Comparison of ENCODE assay signal across 16 cellular contexts in genomic region chr9:83433841-83434240, GRCh38.
DNase-seq lines count a peak whose midpoint lies in the region; ATAC-seq and TF ChIP-seq lines count a peak whose summit lies in the region.
"Had no signal": no experiment of that assay in that cellular context is flagged by ENCODE, and none has a peak within 500 bp of the region (broad histone marks: within the 10 kb centered on the region; RNA-seq: fewer than 3 reads in every experiment).

No MANE protein-coding gene starts in this region.

- no peaks in the 10 kb centered on the region for H3K36me3 ChIP-seq in left ventricle myocardium inferior
- H3K36me3 ChIP-seq in heart left ventricle = no peaks in the 10 kb centered on the region
- H3K36me3 ChIP-seq in MM.1S (replicated peaks; ENCODE audit: insufficient read depth, low read length) = no peaks in the 10 kb centered on the region

- no peak for ATAC-seq in heart left ventricle
- ATAC-seq in sciatic nerve = no peak

- H3K36me3 Mint-ChIP-seq in dendritic cell treated with granulocyte-macrophage colony-stimulating factor and Interleukin-4, amounts not matched to agents 40 ng/mL and 50 ng/mL, for 4 days (ENCODE audit: low read depth) = peaks cover 5% of the 10 kb centered on the region

- H3K27ac Mint-ChIP-seq in dendritic cell treated with granulocyte-macrophage colony-stimulating factor and Interleukin-4, amounts not matched to agents 40 ng/mL and 50 ng/mL, for 4 days = peak overlapping the region; percentile 66
- H3K27ac Mint-ChIP-seq: IgD-negative memory B cell had no signal

- DNase-seq in left ventricle myocardium inferior (no peak), heart left ventricle (no peak), NB4 (ENCODE audit: low read depth) (peak; percentile 16), substantia nigra (lab: John Stamatoyannopoulos, UW) (no peak), sciatic nerve (ENCODE audit: low spot score) (no peak), MM.1S (no peak)
- DNase-seq: EL, H7, NCI-H1048, NCI-H1436 treated with DMSO at 0.1 percent for 48 hours, NCI-H2029 treated with DMSO at 0.1 percent for 48 hours, NCI-H510A treated with DMSO at 0.1 percent for 48 hours, NCI-H82, SHP77 had no signal

- H3K9me3 Mint-ChIP-seq in dendritic cell treated with granulocyte-macrophage colony-stimulating factor and Interleukin-4, amounts not matched to agents 40 ng/mL and 50 ng/mL, for 4 days = no peaks in the 10 kb centered on the region
- H3K9me3 Mint-ChIP-seq: IgD-negative memory B cell had no signal

- H3K4me3 ChIP-seq in left ventricle myocardium inferior = no peak overlapping the region
- no peak overlapping the region for H3K4me3 ChIP-seq in heart left ventricle
- no peak overlapping the region for H3K4me3 ChIP-seq in NB4 (ENCODE audit: low read depth, low read length)
- H3K4me3 ChIP-seq in MM.1S (ENCODE audit: low read length) = no peak overlapping the region

- no peak overlapping the region for H3K4me3 Mint-ChIP-seq in dendritic cell treated with granulocyte-macrophage colony-stimulating factor and Interleukin-4, amounts not matched to agents 40 ng/mL and 50 ng/mL, for 4 days
- H3K4me3 Mint-ChIP-seq: IgD-negative memory B cell had no signal

- H4K20me1 ChIP-seq in MM.1S (ENCODE audit: insufficient read depth, low read length) = no peaks in the 10 kb centered on the region

- intact Hi-C loops in left ventricle myocardium inferior (cut with micrococcal nuclease) = no loop called here
- intact Hi-C loops in heart left ventricle (cut with DNase I) = loop anchor here in 4 of 10 donors (2.0 to 10.0 kb wide), 5 partner anchors 38 to 105 kb away; partner anchors contain the start of gene FRMD3 (in 3 of the 4)
- intact Hi-C loops in dendritic cell treated with granulocyte-macrophage colony-stimulating factor and Interleukin-4, amounts not matched to agents 40 ng/mL and 50 ng/mL, for 4 days (cut with micrococcal nuclease) = loop anchor here (2.0 to 10.0 kb wide), 2 partner anchors 37 to 101 kb away; partner anchors contain the start of gene FRMD3
- intact Hi-C loops in sciatic nerve (cut with DNase I) = no loop called here

- peaks cover 62% of the 10 kb centered on the region for H3K4me1 ChIP-seq in left ventricle myocardium inferior
- peaks cover 0 to 58% (median 24%) of the 10 kb centered on the region in 12 donors for H3K4me1 ChIP-seq in heart left ventricle
- peaks cover 7% of the 10 kb centered on the region; the same call in 1 of the 2 replicates for H3K4me1 ChIP-seq in MM.1S (ENCODE audit: low read length)

- H3K27me3 Mint-ChIP-seq in dendritic cell treated with granulocyte-macrophage colony-stimulating factor and Interleukin-4, amounts not matched to agents 40 ng/mL and 50 ng/mL, for 4 days = peaks cover 4% of the 10 kb centered on the region

- WGBS in heart left ventricle, 4 donors = 93 to 100% (median 96%) methylated on average over 1 of the region's 1 CpG

- no peak overlapping the region for H2AFZ ChIP-seq in MM.1S (ENCODE audit: low read length)

- no peak overlapping the region for H3K9ac ChIP-seq in MM.1S (ENCODE audit: low read length)

- no peaks in the 10 kb centered on the region for H3F3A ChIP-seq in MM.1S (ENCODE audit: insufficient read depth, low read length)

- no peaks in the 10 kb centered on the region for H3K9me2 ChIP-seq in MM.1S (replicated peaks; ENCODE audit: insufficient read depth, low read length)

- no peaks in the 10 kb centered on the region for H3K79me2 ChIP-seq in MM.1S (ENCODE audit: low read length)

- no peaks in the 10 kb centered on the region for H3K27me3 ChIP-seq in left ventricle myocardium inferior (ENCODE audit: low read depth)
- no peaks in the 10 kb centered on the region for H3K27me3 ChIP-seq in heart left ventricle
- H3K27me3 ChIP-seq in MM.1S (replicated peaks; ENCODE audit: insufficient read depth, low read length) = no peaks in the 10 kb centered on the region

- H3K27ac ChIP-seq in left ventricle myocardium inferior (replicated peaks) = peak overlapping the region; percentile 77
- H3K27ac ChIP-seq in heart left ventricle = peak overlapping the region in 4 of 12 donors; percentile 4 to 69 (median 24)
- H3K27ac ChIP-seq in substantia nigra (ENCODE audit: low read depth, low read length, poor library complexity, severe bottlenecking) = no peak overlapping the region
- H3K27ac ChIP-seq in MM.1S (ENCODE audit: low read length) = no peak overlapping the region

- TF ChIP-seq POLR2A in heart left ventricle (IDR thresholded peaks at IDR 0.05) (no peak), NB4 (IDR thresholded peaks at IDR 0.05; ENCODE audit: extremely low read depth, insufficient read length) (no peak)

- TF ChIP-seq CTCF in left ventricle myocardium inferior (IDR thresholded peaks at IDR 0.05; ENCODE audit: borderline replicate concordance) (no peak), heart left ventricle (IDR thresholded peaks at IDR 0.05) (no peak), NB4 (IDR thresholded peaks at IDR 0.05; ENCODE audit: low read depth, low read length) (no peak), MM.1S (IDR thresholded peaks at IDR 0.05; ENCODE audit: low read length) (no peak)

- peaks cover 58% of the 10 kb centered on the region for H3K4me1 Mint-ChIP-seq in dendritic cell treated with granulocyte-macrophage colony-stimulating factor and Interleukin-4, amounts not matched to agents 40 ng/mL and 50 ng/mL, for 4 days (ENCODE audit: low read depth)
- H3K4me1 Mint-ChIP-seq: IgD-negative memory B cell had no signal

- H3K9me3 ChIP-seq in left ventricle myocardium inferior (replicated peaks) (no peaks in the 10 kb centered on the region), heart left ventricle (no peaks in the 10 kb centered on the region), MM.1S (replicated peaks; ENCODE audit: insufficient read depth, low read length) (no peaks in the 10 kb centered on the region)

- H3K4me2 ChIP-seq in MM.1S (ENCODE audit: low read depth, low read length) = no peak overlapping the region
